3 cellular contexts compared by ENCODE assay signal in the genomic region with DNA sequence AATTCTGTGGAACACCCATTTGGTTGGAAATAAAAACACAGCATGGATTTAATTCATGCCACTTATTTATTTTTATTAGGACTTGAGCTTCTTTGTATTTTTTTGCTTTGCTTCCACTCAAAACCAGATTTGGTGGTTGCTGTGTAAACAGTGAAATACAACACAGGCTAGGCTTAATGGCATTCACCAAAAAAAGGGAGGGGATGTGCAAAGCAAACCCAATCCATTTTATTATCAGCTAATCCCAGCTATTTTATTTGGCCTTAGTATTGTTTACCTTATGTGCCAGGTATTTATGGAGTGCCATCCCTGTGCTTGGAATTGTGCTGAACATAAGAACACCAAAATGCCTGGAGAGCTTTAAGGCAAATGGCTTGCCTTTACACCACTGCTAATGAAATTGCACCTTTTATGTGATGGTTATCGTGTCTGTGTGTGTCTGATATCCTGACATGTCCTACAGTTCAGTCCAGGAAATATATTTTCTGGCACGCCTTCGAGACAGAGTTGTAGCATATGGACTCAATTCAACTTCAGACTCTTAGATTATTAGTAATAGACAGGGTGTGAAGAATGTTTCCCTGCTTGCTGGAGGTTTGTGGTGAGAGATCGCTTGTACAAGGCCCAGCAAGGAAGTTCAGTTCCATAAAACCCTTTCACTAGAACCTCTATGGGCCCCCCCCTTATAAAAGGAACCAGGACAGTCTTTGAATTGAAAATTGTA.
A peak's percentile ranks its signal among the peaks of the same experiment; 100 is the strongest.
TF ChIP-seq lines count a peak whose summit lies in the region.

No MANE protein-coding gene starts in this region.

TF ChIP-seq in SK-N-SH, 30 proteins besides CTCF, POLR2A, EP300 and RAD21:
- TF ChIP-seq GATA2 (CRISPR knock-in tag; IDR thresholded peaks at IDR 0.05) (peak; percentile 53; the same call in 1 of the 2 replicates), RFX5 (IDR thresholded peaks at IDR 0.05; ENCODE audit: low read length) (no peak)

TF ChIP-seq in SK-N-SH treated with all-trans-retinoic acid at 6 μM for 48 hours, 23 proteins besides CTCF, POLR2A, EP300 and RAD21:
- TF ChIP-seq, protein P1, sequence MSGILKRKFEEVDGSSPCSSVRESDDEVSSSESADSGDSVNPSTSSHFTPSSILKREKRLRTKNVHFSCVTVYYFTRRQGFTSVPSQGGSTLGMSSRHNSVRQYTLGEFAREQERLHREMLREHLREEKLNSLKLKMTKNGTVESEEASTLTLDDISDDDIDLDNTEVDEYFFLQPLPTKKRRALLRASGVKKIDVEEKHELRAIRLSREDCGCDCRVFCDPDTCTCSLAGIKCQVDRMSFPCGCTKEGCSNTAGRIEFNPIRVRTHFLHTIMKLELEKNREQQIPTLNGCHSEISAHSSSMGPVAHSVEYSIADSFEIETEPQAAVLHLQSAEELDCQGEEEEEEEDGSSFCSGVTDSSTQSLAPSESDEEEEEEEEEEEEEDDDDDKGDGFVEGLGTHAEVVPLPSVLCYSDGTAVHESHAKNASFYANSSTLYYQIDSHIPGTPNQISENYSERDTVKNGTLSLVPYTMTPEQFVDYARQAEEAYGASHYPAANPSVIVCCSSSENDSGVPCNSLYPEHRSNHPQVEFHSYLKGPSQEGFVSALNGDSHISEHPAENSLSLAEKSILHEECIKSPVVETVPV (CRISPR knock-in tag; IDR thresholded peaks at IDR 0.05), result no peak
- TF ChIP-seq, protein P2, sequence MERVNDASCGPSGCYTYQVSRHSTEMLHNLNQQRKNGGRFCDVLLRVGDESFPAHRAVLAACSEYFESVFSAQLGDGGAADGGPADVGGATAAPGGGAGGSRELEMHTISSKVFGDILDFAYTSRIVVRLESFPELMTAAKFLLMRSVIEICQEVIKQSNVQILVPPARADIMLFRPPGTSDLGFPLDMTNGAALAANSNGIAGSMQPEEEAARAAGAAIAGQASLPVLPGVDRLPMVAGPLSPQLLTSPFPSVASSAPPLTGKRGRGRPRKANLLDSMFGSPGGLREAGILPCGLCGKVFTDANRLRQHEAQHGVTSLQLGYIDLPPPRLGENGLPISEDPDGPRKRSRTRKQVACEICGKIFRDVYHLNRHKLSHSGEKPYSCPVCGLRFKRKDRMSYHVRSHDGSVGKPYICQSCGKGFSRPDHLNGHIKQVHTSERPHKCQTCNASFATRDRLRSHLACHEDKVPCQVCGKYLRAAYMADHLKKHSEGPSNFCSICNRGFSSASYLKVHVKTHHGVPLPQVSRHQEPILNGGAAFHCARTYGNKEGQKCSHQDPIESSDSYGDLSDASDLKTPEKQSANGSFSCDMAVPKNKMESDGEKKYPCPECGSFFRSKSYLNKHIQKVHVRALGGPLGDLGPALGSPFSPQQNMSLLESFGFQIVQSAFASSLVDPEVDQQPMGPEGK (CRISPR knock-in tag; IDR thresholded peaks at IDR 0.05; ENCODE audit: borderline replicate concordance), result no peak
- no peak for TF ChIP-seq ARNTL (CRISPR knock-in tag; IDR thresholded peaks at IDR 0.05; ENCODE audit: borderline replicate concordance, low read depth)
- TF ChIP-seq RARB (CRISPR knock-in tag; IDR thresholded peaks at IDR 0.05), result no peak
- no peak for TF ChIP-seq ESRRG (CRISPR knock-in tag; IDR thresholded peaks at IDR 0.05)
- TF ChIP-seq PPARA (CRISPR knock-in tag; IDR thresholded peaks at IDR 0.05; ENCODE audit: borderline replicate concordance), result no peak
- TF ChIP-seq OSR1 (CRISPR knock-in tag; IDR thresholded peaks at IDR 0.05), result no peak
- TF ChIP-seq BACH2 (CRISPR knock-in tag; IDR thresholded peaks at IDR 0.05; ENCODE audit: borderline replicate concordance), result no peak
- no peak for TF ChIP-seq ZNF70 (CRISPR knock-in tag; IDR thresholded peaks at IDR 0.05)
- no peak for TF ChIP-seq TOX (CRISPR knock-in tag; IDR thresholded peaks at IDR 0.05; ENCODE audit: borderline replicate concordance)
- no peak for TF ChIP-seq SNAI2 (CRISPR knock-in tag; IDR thresholded peaks at IDR 0.05)
- no peak for TF ChIP-seq ZFP30 (CRISPR knock-in tag; IDR thresholded peaks at IDR 0.05)
- no peak for TF ChIP-seq ZC3H10 (CRISPR knock-in tag; IDR thresholded peaks at IDR 0.05)

TF ChIP-seq in endothelial cell of umbilical vein, 7 proteins besides CTCF, POLR2A, EP300 and RAD21:
- TF ChIP-seq GATA2 (IDR thresholded peaks at IDR 0.05; ENCODE audit: insufficient read depth, insufficient read length, low read depth, low read length) (no peak), FOS (IDR thresholded peaks at IDR 0.05; ENCODE audit: borderline replicate concordance, insufficient read depth, low read length) (no peak), MYC (IDR thresholded peaks at IDR 0.05; ENCODE audit: low read depth, low read length) (no peak), POLR2AphosphoS5 (IDR thresholded peaks at IDR 0.05; ENCODE audit: insufficient read depth, low read depth, low read length) (no peak), EZH2 (IDR thresholded peaks at IDR 0.05; ENCODE audit: borderline replicate concordance, low read depth, low read length, severe bottlenecking) (no peak), JUN (IDR thresholded peaks at IDR 0.05; ENCODE audit: borderline replicate concordance, insufficient read depth, insufficient read length, low read depth) (no peak)
- TF ChIP-seq, protein P3, sequence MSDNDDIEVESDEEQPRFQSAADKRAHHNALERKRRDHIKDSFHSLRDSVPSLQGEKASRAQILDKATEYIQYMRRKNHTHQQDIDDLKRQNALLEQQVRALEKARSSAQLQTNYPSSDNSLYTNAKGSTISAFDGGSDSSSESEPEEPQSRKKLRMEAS (IDR thresholded peaks at IDR 0.05; ENCODE audit: insufficient read depth, insufficient read length), result no peak
TF ChIP-seq in endothelial cell of umbilical vein: peak in this region for 0.
